ENCODE assay signal across 8 cellular contexts in the genomic region with DNA sequence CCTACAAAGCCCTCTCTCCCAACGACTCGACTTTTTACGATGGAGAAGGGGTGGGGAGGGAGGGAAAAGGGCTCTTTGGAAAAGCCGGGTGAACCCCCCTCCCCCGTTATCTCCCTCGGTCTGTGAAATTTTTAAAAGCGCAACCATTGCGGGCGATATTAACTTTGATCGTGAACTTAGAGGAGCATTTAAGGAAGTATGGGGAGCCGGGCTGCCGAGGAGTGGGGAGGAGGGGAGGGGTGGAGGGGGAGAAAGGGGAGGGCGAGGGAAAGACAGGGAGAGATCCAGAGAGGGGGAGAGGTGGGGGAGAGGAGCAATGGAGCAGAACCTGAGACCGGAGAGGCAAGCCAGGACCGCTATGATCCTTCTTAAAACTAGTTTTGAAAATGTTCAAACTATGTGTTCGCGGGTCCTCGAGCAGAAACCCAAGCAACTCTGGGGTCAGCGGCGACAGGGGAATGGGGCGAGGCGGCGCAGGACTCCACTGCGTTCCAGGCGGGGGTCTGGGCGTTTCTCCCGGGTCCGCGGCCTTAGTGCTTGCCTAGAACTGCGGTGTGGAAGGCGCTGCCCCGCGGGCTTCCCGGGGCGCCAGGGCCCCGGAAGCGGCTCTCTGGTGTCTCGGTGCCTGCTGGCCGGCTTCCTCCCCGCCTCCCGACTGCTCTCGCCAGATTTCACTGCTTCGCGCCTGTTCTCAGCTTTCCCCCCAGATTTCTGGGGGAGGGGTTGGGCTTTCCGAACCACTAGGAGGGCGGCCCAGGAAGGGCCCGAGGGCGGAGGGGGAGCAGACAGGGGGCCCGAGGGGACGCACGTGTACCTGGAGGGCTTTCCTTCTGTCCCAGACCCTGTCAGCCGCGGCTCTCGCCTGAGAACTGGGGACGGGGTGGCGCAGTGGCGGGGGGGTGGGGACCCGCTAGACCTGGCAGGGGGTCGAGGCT. TPM values are rescaled to one million over a fixed set of nuclear protein-coding genes. Genes with fewer than 3 reads are reported as not detected.
A peak's percentile ranks its signal among the peaks of the same experiment; 100 is the strongest.
DNase-seq lines count a peak whose midpoint lies in the region; ATAC-seq and TF ChIP-seq lines count a peak whose summit lies in the region.

A gene (minus strand): TSS at position 871 of the 935 bp plus-strand sequence.

- H3K36me3 ChIP-seq in H7 (replicated peaks; ENCODE audit: control insufficient read depth, insufficient read depth, low read length) = no peaks in the 10 kb centered on the region

- H3K4me3 Mint-ChIP-seq in CD14-positive monocyte = peak within 1 kb of the TSS; percentile 67 to 86
- peak within 1 kb of the TSS; percentile 58 for H3K4me3 Mint-ChIP-seq in WTC11
- peak within 1 kb of the TSS; percentile 29 for H3K4me3 Mint-ChIP-seq in memory B cell

- H3K27me3 ChIP-seq in H7 (ENCODE audit: control insufficient read depth, insufficient read depth, low read length) = peaks cover 100% of the 10 kb centered on the region

- no peak; the same call in 1 of the 2 replicates for ATAC-seq in WTC11
- no peak for ATAC-seq in memory B cell (ENCODE audit: low read depth)
- no peak for ATAC-seq in GM21723 (IDR thresholded peaks at IDR 0.05; ENCODE audit: unreplicated experiment)
- no peak for ATAC-seq in GM21786 (IDR thresholded peaks at IDR 0.05; ENCODE audit: unreplicated experiment)

- TF ChIP-seq CTCF in CD14-positive monocyte (IDR thresholded peaks at IDR 0.05) = no peak
- TF ChIP-seq CTCF in WTC11 (IDR thresholded peaks at IDR 0.05) = no peak

- H3K27me3 Mint-ChIP-seq in CD14-positive monocyte (ENCODE audit: low read depth in 3 of 3) = peaks cover 96 to 100% (median 99%) of the 10 kb centered on the region in 3 donors
- H3K27me3 Mint-ChIP-seq in WTC11 (ENCODE audit: low read depth) = peaks cover 100% of the 10 kb centered on the region
- peaks cover 48% of the 10 kb centered on the region for H3K27me3 Mint-ChIP-seq in memory B cell

- intact Hi-C loops in CD14-positive monocyte (cut with micrococcal nuclease) = loop anchor here in 1 of 2 donors (10.0 kb wide), 1 partner anchor 60 kb away; a partner anchor contains a TSS

- CTCF ChIA-PET in WTC11 (lab: Charles Lee) = interaction anchor here (0.6 kb wide), 1 partner anchor 245 kb away, joined by 4 read pairs; no protein-coding TSS in a partner anchor

- DNase-seq in CD14-positive monocyte (ENCODE audit: low spot score) (no peak), H7 (peak; percentile 72), WTC11 (ENCODE audit: low spot score) (no peak), memory B cell (ENCODE audit: low spot score in 2 of 2) (no peak), SKM-1 treated with dmso at 0.1 percent for 144 hours (lab: John Stamatoyannopoulos, UW; ENCODE audit: unreplicated experiment) (no peak)
- DNase-seq in stimulated activated CD4-positive, alpha-beta T cell treated with anti-CD3 and anti-CD28 coated beads, Interleukin-2, amount 100 ng/mL, for 48 hours = no peak

- peaks cover 27% of the 10 kb centered on the region for H3K4me1 Mint-ChIP-seq in CD14-positive monocyte
- peaks cover 23% of the 10 kb centered on the region for H3K4me1 Mint-ChIP-seq in WTC11
- H3K4me1 Mint-ChIP-seq in memory B cell = peaks cover 2% of the 10 kb centered on the region

- H3K36me3 Mint-ChIP-seq in CD14-positive monocyte (peaks cover 7 to 18% of the 10 kb centered on the region in 2 donors), WTC11 (no peaks in the 10 kb centered on the region), memory B cell (peaks cover 4% of the 10 kb centered on the region)

- H3K4me3 ChIP-seq in H7 (ENCODE audit: insufficient read depth, low read depth, low read length) = no peak within 1 kb of the TSS

- H3K27ac Mint-ChIP-seq in CD14-positive monocyte (peak within 1 kb of the TSS in 2 of 7 donors; percentile 38 to 63), WTC11 (no peak within 1 kb of the TSS), memory B cell (peak within 1 kb of the TSS; percentile 81)

- H3K9me3 Mint-ChIP-seq in CD14-positive monocyte (peaks cover 6 to 68% (median 44%) of the 10 kb centered on the region in 7 donors), WTC11 (no peaks in the 10 kb centered on the region), memory B cell (peaks cover 4% of the 10 kb centered on the region)

- POLR2A ChIA-PET in WTC11 (lab: Charles Lee) = no interaction called here

TF ChIP-seq in WTC11, 78 proteins besides CTCF, POLR2A, EP300 and RAD21:
- TF ChIP-seq PRRX2 (CRISPR knock-in tag; IDR thresholded peaks at IDR 0.05) = no peak
- TF ChIP-seq TEAD4 (CRISPR knock-in tag; IDR thresholded peaks at IDR 0.05) = no peak
- TF ChIP-seq, protein P1, sequence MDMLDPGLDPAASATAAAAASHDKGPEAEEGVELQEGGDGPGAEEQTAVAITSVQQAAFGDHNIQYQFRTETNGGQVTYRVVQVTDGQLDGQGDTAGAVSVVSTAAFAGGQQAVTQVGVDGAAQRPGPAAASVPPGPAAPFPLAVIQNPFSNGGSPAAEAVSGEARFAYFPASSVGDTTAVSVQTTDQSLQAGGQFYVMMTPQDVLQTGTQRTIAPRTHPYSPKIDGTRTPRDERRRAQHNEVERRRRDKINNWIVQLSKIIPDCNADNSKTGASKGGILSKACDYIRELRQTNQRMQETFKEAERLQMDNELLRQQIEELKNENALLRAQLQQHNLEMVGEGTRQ (CRISPR knock-in tag; IDR thresholded peaks at IDR 0.05) = no peak
- TF ChIP-seq, protein P2, sequence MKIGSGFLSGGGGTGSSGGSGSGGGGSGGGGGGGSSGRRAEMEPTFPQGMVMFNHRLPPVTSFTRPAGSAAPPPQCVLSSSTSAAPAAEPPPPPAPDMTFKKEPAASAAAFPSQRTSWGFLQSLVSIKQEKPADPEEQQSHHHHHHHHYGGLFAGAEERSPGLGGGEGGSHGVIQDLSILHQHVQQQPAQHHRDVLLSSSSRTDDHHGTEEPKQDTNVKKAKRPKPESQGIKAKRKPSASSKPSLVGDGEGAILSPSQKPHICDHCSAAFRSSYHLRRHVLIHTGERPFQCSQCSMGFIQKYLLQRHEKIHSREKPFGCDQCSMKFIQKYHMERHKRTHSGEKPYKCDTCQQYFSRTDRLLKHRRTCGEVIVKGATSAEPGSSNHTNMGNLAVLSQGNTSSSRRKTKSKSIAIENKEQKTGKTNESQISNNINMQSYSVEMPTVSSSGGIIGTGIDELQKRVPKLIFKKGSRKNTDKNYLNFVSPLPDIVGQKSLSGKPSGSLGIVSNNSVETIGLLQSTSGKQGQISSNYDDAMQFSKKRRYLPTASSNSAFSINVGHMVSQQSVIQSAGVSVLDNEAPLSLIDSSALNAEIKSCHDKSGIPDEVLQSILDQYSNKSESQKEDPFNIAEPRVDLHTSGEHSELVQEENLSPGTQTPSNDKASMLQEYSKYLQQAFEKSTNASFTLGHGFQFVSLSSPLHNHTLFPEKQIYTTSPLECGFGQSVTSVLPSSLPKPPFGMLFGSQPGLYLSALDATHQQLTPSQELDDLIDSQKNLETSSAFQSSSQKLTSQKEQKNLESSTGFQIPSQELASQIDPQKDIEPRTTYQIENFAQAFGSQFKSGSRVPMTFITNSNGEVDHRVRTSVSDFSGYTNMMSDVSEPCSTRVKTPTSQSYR (CRISPR knock-in tag; IDR thresholded peaks at IDR 0.05) = no peak
- TF ChIP-seq, protein P3, sequence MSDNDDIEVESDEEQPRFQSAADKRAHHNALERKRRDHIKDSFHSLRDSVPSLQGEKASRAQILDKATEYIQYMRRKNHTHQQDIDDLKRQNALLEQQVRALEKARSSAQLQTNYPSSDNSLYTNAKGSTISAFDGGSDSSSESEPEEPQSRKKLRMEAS (CRISPR knock-in tag; IDR thresholded peaks at IDR 0.05) = no peak
- TF ChIP-seq NFE2L1 (CRISPR knock-in tag; IDR thresholded peaks at IDR 0.05) = no peak
- no peak for TF ChIP-seq TCF7 (CRISPR knock-in tag; IDR thresholded peaks at IDR 0.05; ENCODE audit: low read depth)
- TF ChIP-seq KAT7 (CRISPR knock-in tag; IDR thresholded peaks at IDR 0.05; ENCODE audit: borderline replicate concordance) = no peak
- no peak for TF ChIP-seq NFYB (CRISPR knock-in tag; conservative IDR thresholded peaks at IDR 0.05; ENCODE audit: low read depth)
- no peak for TF ChIP-seq ZBTB21 (CRISPR knock-in tag; IDR thresholded peaks at IDR 0.05; ENCODE audit: borderline replicate concordance)
- TF ChIP-seq JAZF1 (CRISPR knock-in tag; IDR thresholded peaks at IDR 0.05) = no peak

RNA-seq across cellular contexts. Expression of the gene that starts here (rescaled TPM):
- not detected for polyA plus RNA-seq in CD14-positive monocyte
- not detected in 2 replicates for total RNA-seq in H7 (2014; rRNA removed; shearing (Covaris generic))
- total RNA-seq in WTC11 (2021) = not detected in 3 replicates

Comparison
In these comparisons a context has a peak if more than half of its experiments do, and no peak if none do; other contexts are left out.
1. Peak in DNase-seq in H7; RNA of the gene not detected or under 1 TPM.